Comparison of ENCODE assay signal across 12 cellular contexts in the genomic region with DNA sequence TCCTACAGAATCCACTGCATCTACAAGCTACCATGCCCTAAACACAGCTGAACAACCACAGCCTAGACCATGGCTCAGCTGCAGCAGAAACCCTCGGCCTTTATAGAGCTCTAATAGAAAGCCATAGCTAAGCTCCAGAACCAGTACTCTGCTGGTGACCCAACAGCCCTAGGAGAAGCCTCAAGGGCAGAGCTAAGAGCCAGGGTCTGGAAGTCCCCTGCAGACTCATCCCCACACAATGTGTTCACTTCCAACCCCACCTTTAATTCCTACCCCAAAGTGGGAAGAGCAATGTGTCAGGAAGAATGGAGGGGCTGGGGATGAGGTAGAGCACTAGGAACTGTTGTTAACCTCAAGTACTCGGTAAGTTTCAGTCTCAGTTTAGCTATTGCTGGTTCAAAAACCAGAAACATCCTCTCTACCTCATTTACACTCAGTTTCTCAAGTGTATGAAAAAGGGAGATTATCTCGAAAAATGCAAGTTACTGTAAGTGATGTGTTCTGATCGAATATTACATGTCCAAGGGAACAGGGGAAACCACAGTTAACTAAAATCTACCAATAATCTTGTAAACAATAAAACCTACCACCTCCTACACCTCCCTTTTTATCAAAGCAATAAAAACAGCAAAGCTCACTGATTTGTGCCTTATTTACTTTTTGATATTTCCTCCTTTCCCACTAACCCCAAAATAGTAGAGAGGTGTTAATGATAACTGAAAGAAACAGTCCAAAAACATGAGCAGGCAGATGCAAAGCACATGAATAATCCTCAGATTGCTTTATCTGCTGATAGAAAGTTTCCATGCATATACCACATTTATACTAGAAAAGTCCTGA. TPM values are rescaled to one million over a fixed set of nuclear protein-coding genes. Genes with fewer than 3 reads are reported as not detected.
DNase-seq lines count a peak whose midpoint lies in the region; ATAC-seq, FAIRE-seq and TF ChIP-seq lines count a peak whose summit lies in the region.
"Had no signal": no experiment of that assay in that cellular context is flagged by ENCODE, and none has a peak within 500 bp of the region (broad histone marks: within the 10 kb centered on the region; RNA-seq: fewer than 3 reads in every experiment).

No MANE protein-coding gene starts in this region.

- TF ChIP-seq CTCF in GM13977 (IDR thresholded peaks at IDR 0.05; ENCODE audit: extremely low read depth, insufficient read depth, missing control alignments) = no peak

- DNase-seq in GM13977 (ENCODE audit: low spot score) = peak; percentile 18
- DNase-seq in activated T-cell treated with anti-CD3 and anti-CD28 coated beads, Interleukin-2, amount 50 U/mL, for 4 hours = no peak
- DNase-seq in NCI-H2227 treated with DMSO at 0.1 percent for 48 hours (lab: John Stamatoyannopoulos, UW) = no peak
- no peak for DNase-seq in RCC 7860 (ENCODE audit: low spot score)
- DNase-seq in midbrain (lab: John Stamatoyannopoulos, UW) = no peak
- DNase-seq in kidney tubule cell (ENCODE audit: low spot score) = no peak
- DNase-seq: DMS 273 treated with DMSO at 0.1 percent for 48 hours, NCI-H146 had no signal

- peaks cover 42% of the 10 kb centered on the region for H3K36me3 Mint-ChIP-seq in activated T-cell treated with anti-CD3 and anti-CD28 coated beads, Interleukin-2, amount 50 U/mL, for 4 hours (ENCODE audit: insufficient read depth)

- peaks cover 45% of the 10 kb centered on the region for H3K4me1 Mint-ChIP-seq in activated T-cell treated with anti-CD3 and anti-CD28 coated beads, Interleukin-2, amount 50 U/mL, for 4 hours (ENCODE audit: low read depth)

- FAIRE-seq in RCC 7860 (lab: Jason Lieb, UNC) = no peak
- FAIRE-seq: endothelial cell of umbilical vein, keratinocyte had no signal

- in situ Hi-C loops in GM13977 (cut with MboI; ENCODE audit: low pct_unique_long_range_greater_than_20kb, low sequenced_read_pairs, unreplicated experiment) = no loop called here

- no peaks in the 10 kb centered on the region for H3K27me3 Mint-ChIP-seq in activated T-cell treated with anti-CD3 and anti-CD28 coated beads, Interleukin-2, amount 50 U/mL, for 4 hours (ENCODE audit: low read depth)

- ATAC-seq in GM19452 (IDR thresholded peaks at IDR 0.05; ENCODE audit: unreplicated experiment) (peak; percentile 82), HG03025 (IDR thresholded peaks at IDR 0.05; ENCODE audit: low FRiP score, unreplicated experiment) (peak; percentile 94)
- ATAC-seq in activated T-cell treated with anti-CD3 and anti-CD28 coated beads, Interleukin-2, amount 50 U/mL, for 4 hours = peak; percentile 82 to 84

- no peaks in the 10 kb centered on the region for H3K9me3 Mint-ChIP-seq in activated T-cell treated with anti-CD3 and anti-CD28 coated beads, Interleukin-2, amount 50 U/mL, for 4 hours

- H3K4me3 Mint-ChIP-seq in activated T-cell treated with anti-CD3 and anti-CD28 coated beads, Interleukin-2, amount 50 U/mL, for 4 hours = no peak overlapping the region

RNA-seq across cellular contexts. Expression of a gene that starts 36.2 kb away (rescaled TPM):
- total RNA-seq in activated T-cell treated with anti-CD3 and anti-CD28 coated beads, Interleukin-2, amount 50 U/mL, for 4 hours = 10 to 100 TPM; 50.3 to 60.4 (median 57.0) TPM
